8 cellular contexts compared by ENCODE assay signal in the genomic region with DNA sequence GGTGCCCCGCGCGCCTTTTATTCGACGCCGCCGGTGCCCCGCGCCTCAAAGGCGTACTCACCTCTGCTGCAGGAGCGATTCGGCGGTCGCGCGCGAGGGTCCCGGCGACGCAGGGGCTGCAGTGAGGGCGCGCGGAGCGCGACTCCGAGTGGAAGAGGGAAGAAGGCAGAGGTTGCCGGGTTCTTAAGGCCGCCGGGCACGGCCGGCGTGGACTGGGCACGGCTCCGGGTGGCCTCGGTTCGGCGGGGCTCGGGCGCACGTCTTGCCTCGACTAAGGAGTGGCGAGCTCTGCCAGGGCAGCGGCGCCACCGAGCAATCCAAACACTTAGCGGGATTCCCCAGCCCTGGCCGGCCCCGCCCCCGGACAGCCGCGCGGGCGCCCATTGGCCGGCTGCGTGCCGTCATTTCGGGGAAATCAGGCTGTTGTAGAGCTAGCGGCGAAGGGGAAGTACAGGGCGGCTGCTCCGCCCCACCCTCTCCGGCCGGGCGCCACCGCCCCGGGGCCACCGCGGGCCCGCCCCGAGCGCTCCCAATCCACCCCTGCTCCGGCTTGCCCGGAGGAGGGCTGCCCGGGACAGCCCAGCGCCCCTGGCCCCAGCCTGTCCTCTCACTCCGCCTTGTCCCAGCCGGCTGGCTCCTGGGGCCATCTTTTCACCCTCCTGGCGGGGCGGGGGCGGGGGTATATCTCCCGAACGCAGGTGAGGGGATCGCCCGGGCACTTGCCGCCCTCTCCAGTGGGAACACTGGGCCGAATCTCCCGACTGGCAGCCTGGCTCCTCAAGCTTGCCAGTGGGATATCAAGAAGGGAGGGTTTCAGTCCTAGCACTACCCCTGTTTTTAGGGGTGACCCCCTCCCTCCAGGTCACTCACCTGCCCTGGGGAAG. TPM values are rescaled to one million over a fixed set of nuclear protein-coding genes. Genes with fewer than 3 reads are reported as not detected.
DNase-seq lines count a peak whose midpoint lies in the region; TF ChIP-seq lines count a peak whose summit lies in the region.

A gene with protein sequence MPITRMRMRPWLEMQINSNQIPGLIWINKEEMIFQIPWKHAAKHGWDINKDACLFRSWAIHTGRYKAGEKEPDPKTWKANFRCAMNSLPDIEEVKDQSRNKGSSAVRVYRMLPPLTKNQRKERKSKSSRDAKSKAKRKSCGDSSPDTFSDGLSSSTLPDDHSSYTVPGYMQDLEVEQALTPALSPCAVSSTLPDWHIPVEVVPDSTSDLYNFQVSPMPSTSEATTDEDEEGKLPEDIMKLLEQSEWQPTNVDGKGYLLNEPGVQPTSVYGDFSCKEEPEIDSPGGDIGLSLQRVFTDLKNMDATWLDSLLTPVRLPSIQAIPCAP (minus strand): TSS at position 290 of the 884 bp plus-strand sequence. CDS start 1,295 bp downstream, outside the sequence.

- peak within 1 kb of the TSS; percentile 69 for H3K27ac Mint-ChIP-seq in HFFc6
- H3K27ac Mint-ChIP-seq in activated naive CD4-positive, alpha-beta T cell treated with anti-CD3 and anti-CD28 coated beads, Interleukin-2, amount 10 ng/mL, durations not matched to agents 7 days and 5 days = peak within 1 kb of the TSS; percentile 95

- H3K36me3 ChIP-seq in SK-N-MC (ENCODE audit: insufficient read depth, low read length) = no peaks in the 10 kb centered on the region

- no peaks in the 10 kb centered on the region for H3K9me3 ChIP-seq in SK-N-MC (ENCODE audit: low read depth, low read length)

- H3K27me3 Mint-ChIP-seq in HFFc6 (ENCODE audit: insufficient read depth) = peaks cover 2% of the 10 kb centered on the region; the same call in 1 of the 2 replicates
- no peaks in the 10 kb centered on the region for H3K27me3 Mint-ChIP-seq in activated naive CD4-positive, alpha-beta T cell treated with anti-CD3 and anti-CD28 coated beads, Interleukin-2, amount 10 ng/mL, durations not matched to agents 7 days and 5 days

- POLR2A ChIA-PET in GM10248 (lab: Yijun Ruan, JAX) = interaction anchor here (0.5 to 7.0 kb wide), 24 partner anchors 10 to 329 kb away, joined by 3 to 132 read pairs (median 4); a partner anchor contains a TSS

- peaks cover 15% of the 10 kb centered on the region for H3K36me3 Mint-ChIP-seq in HFFc6 (ENCODE audit: low read depth)
- peaks cover 48% of the 10 kb centered on the region for H3K36me3 Mint-ChIP-seq in activated naive CD4-positive, alpha-beta T cell treated with anti-CD3 and anti-CD28 coated beads, Interleukin-2, amount 10 ng/mL, durations not matched to agents 7 days and 5 days

- DNase-seq in GM10248 (ENCODE audit: extremely low spot score) = peak; percentile 98
- peak; percentile 95 for DNase-seq in HFFc6
- DNase-seq in NAMALWA (ENCODE audit: low spot score) = peak; percentile 96
- DNase-seq in SK-N-MC (ENCODE audit: low read depth, low spot score) = no peak
- DNase-seq in activated naive CD4-positive, alpha-beta T cell treated with anti-CD3 and anti-CD28 coated beads, Interleukin-2, amount 10 ng/mL, durations not matched to agents 7 days and 5 days = peak; percentile 98
- peak; percentile 96 for DNase-seq in germinal center (ENCODE audit: low spot score)
- peak; percentile 97 for DNase-seq in occipital lobe (lab: John Stamatoyannopoulos, UW)

- CTCF ChIA-PET in GM10248 (lab: Yijun Ruan, JAX) = interaction anchor here (0.8 to 7.5 kb wide), 23 partner anchors 7 to 330 kb away, joined by 3 to 62 read pairs (median 6); no protein-coding TSS in a partner anchor
- CTCF ChIA-PET in activated naive CD4-positive, alpha-beta T cell treated with anti-CD3 and anti-CD28 coated beads, Interleukin-2, amount 10 ng/mL, durations not matched to agents 7 days and 5 days (lab: Charles Lee) = interaction anchor here (0.8 to 4.9 kb wide), 13 partner anchors 9 to 107 kb away, joined by 3 to 31 read pairs (median 12); no protein-coding TSS in a partner anchor

- H3K27ac ChIP-seq in SK-N-MC (no peak within 1 kb of the TSS), temporal lobe (ENCODE audit: low read depth, low read length) (peak within 1 kb of the TSS; percentile 86)

- peak within 1 kb of the TSS; percentile 92 for H3K4me3 Mint-ChIP-seq in HFFc6
- peak within 1 kb of the TSS; percentile 99 for H3K4me3 Mint-ChIP-seq in activated naive CD4-positive, alpha-beta T cell treated with anti-CD3 and anti-CD28 coated beads, Interleukin-2, amount 10 ng/mL, durations not matched to agents 7 days and 5 days

- H3K4me1 Mint-ChIP-seq in HFFc6 (ENCODE audit: low read depth) = peaks cover 41% of the 10 kb centered on the region
- H3K4me1 Mint-ChIP-seq in activated naive CD4-positive, alpha-beta T cell treated with anti-CD3 and anti-CD28 coated beads, Interleukin-2, amount 10 ng/mL, durations not matched to agents 7 days and 5 days = peaks cover 69% of the 10 kb centered on the region

- peak within 1 kb of the TSS; percentile 70 for H3K9ac ChIP-seq in SK-N-MC (ENCODE audit: insufficient read length)

- no peaks in the 10 kb centered on the region for H3K9me3 Mint-ChIP-seq in HFFc6
- H3K9me3 Mint-ChIP-seq in activated naive CD4-positive, alpha-beta T cell treated with anti-CD3 and anti-CD28 coated beads, Interleukin-2, amount 10 ng/mL, durations not matched to agents 7 days and 5 days = no peaks in the 10 kb centered on the region

- peak; percentile 6 for TF ChIP-seq CTCF in GM10248 (IDR thresholded peaks at IDR 0.05; ENCODE audit: control extremely low read depth, extremely low read depth, low read depth, missing control alignments)
- no peak; the same call in 1 of the 2 replicates for TF ChIP-seq CTCF in HFFc6 (IDR thresholded peaks at IDR 0.05)

- peak within 1 kb of the TSS; percentile 93 for H3K4me3 ChIP-seq in SK-N-MC

RNA-seq across cellular contexts. Expression of the gene that starts here (rescaled TPM):
- total RNA-seq in HFFc6 (2021; fragmentation: NEBNext Ultra II Directional; extraction: Animal tissue kit (Norgen Biotek cat#: 25700)) = 10 to 100 TPM in 5 of 6 experiments, 1 to 10 TPM in 1; 9.8 to 19.7 (median 17.3) TPM
- total RNA-seq in occipital lobe (2.0 TPM), temporal lobe (0.74 TPM)
